Comparison of ENCODE assay signal across 1 cellular context in the genomic region with DNA sequence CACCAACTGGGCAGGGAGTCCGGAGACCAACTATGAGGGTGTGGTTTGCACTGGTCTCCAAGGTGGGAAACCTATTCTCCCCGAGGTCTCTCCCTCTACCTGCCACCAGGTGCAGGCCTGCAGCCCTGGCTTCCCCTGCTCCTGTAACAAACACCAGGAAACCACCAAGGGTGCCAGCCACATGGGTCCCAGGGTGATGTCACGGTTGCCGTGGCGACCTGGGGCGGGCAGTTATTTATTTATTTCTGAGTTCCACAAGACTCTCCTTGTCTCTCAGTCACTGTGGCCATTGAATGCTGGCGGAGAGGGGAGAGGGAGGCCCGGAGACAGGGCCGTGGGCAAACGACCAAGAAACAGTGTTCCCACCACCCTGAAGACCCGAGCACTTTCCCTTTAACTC.
A peak's percentile ranks its signal among the peaks of the same experiment; 100 is the strongest.
TF ChIP-seq lines count a peak whose summit lies in the region.

No MANE protein-coding gene starts in this region.

TF ChIP-seq in K562, 482 proteins besides CTCF, POLR2A, EP300 and RAD21:
- no peak for TF ChIP-seq ELF4 (CRISPR knock-in tag; IDR thresholded peaks at IDR 0.05)
- TF ChIP-seq KDM4B (IDR thresholded peaks at IDR 0.05; ENCODE audit: borderline replicate concordance in 2 of 2, low read depth in 1 of 2): no peak
- TF ChIP-seq RFX1 (IDR thresholded peaks at IDR 0.05): peak; percentile 69
